Comparison of ENCODE assay signal across 10 cellular contexts in genomic region chr1:84959294-84959693, GRCh38. TPM values are rescaled to one million over a fixed set of nuclear protein-coding genes. Genes with fewer than 3 reads are reported as not detected.
DNase-seq lines count a peak whose midpoint lies in the region; ATAC-seq and TF ChIP-seq lines count a peak whose summit lies in the region.
"Had no signal": no experiment of that assay in that cellular context is flagged by ENCODE, and none has a peak within 500 bp of the region (broad histone marks: within the 10 kb centered on the region; RNA-seq: fewer than 3 reads in every experiment).

No MANE protein-coding gene starts in this region.

- no peak overlapping the region for H3K18ac ChIP-seq in trophoblast cell (ENCODE audit: low read length)

- H3K4me1 Mint-ChIP-seq in T-helper 1 cell treated with Interleukin-12 subunit alpha and Interleukin-12 subunit beta and Interleukin-4 antibody, amounts not matched to agents 30 μg/mL and 1 μg/mL, for 36 hours (ENCODE audit: low read depth), result peaks cover 13% of the 10 kb centered on the region
- no peaks in the 10 kb centered on the region; the same call in 1 of the 2 replicates for H3K4me1 Mint-ChIP-seq in WTC11

- peak overlapping the region; percentile 1 for H2BK12ac ChIP-seq in trophoblast cell (ENCODE audit: low read length)

- no peak overlapping the region for H3K4ac ChIP-seq in trophoblast cell (ENCODE audit: low read depth, low read length)

- no peak overlapping the region for H2AK5ac ChIP-seq in trophoblast cell (ENCODE audit: low read length)

- no peaks in the 10 kb centered on the region for H3K9me3 ChIP-seq in trophoblast cell (ENCODE audit: insufficient read depth, low read depth, low read length)
- H3K9me3 ChIP-seq: colonic mucosa had no signal

- peak overlapping the region; percentile 11 for H3K4me3 Mint-ChIP-seq in T-helper 1 cell treated with Interleukin-12 subunit alpha and Interleukin-12 subunit beta and Interleukin-4 antibody, amounts not matched to agents 30 μg/mL and 1 μg/mL, for 36 hours
- no peak overlapping the region for H3K4me3 Mint-ChIP-seq in WTC11
- H3K4me3 Mint-ChIP-seq: T-cell had no signal

- DNase-seq in trophoblast cell (no peak), HT-29 (ENCODE audit: low spot score) (no peak), WTC11 (ENCODE audit: low spot score) (no peak), NCI-H1092 treated with DMSO at 0.1 percent for 48 hours (lab: John Stamatoyannopoulos, UW) (no peak)
- DNase-seq: colonic mucosa, T-cell had no signal

- no peak overlapping the region for H2BK5ac ChIP-seq in trophoblast cell (ENCODE audit: low read depth, low read length, poor library complexity)

- H3K27ac ChIP-seq in trophoblast cell (ENCODE audit: low read depth, low read length), result no peak overlapping the region
- H3K27ac ChIP-seq: colonic mucosa had no signal

- peak; percentile 77 for ATAC-seq in GM18909 (IDR thresholded peaks at IDR 0.05; ENCODE audit: poor library complexity, unreplicated experiment)
- peak; percentile 64 for ATAC-seq in HG02571 (IDR thresholded peaks at IDR 0.05; ENCODE audit: unreplicated experiment)
- ATAC-seq in WTC11, result no peak
- no peak for ATAC-seq in esophagus mucosa

- TF ChIP-seq CTCF in WTC11 (IDR thresholded peaks at IDR 0.05), result no peak

- H4K12ac ChIP-seq in trophoblast cell (ENCODE audit: low read depth, low read length), result no peak overlapping the region

- no peaks in the 10 kb centered on the region for H3K9me3 Mint-ChIP-seq in T-helper 1 cell treated with Interleukin-12 subunit alpha and Interleukin-12 subunit beta and Interleukin-4 antibody, amounts not matched to agents 30 μg/mL and 1 μg/mL, for 36 hours
- H3K9me3 Mint-ChIP-seq in WTC11, result peaks cover 3% of the 10 kb centered on the region; the same call in 1 of the 2 replicates
- H3K9me3 Mint-ChIP-seq: T-cell had no signal

- no peaks in the 10 kb centered on the region for H3K79me2 ChIP-seq in trophoblast cell (ENCODE audit: control insufficient read depth, insufficient read depth, low read length, poor library complexity)

- H2AFZ ChIP-seq in trophoblast cell (ENCODE audit: insufficient read depth, low read length, poor library complexity), result no peak overlapping the region

- H3K4me2 ChIP-seq in trophoblast cell (ENCODE audit: low read length), result no peak overlapping the region

- H3K4me1 ChIP-seq in trophoblast cell (ENCODE audit: control insufficient read depth in 1 of 2, insufficient read depth in 2 of 2, low read length in 2 of 2), result peaks cover 3 to 5% of the 10 kb centered on the region in 2 experiments
- H3K4me1 ChIP-seq: colonic mucosa had no signal

- no peaks in the 10 kb centered on the region for H3K27me3 ChIP-seq in trophoblast cell (ENCODE audit: insufficient read depth, low read length)
- H3K27me3 ChIP-seq: colonic mucosa had no signal

- peaks cover 56% of the 10 kb centered on the region for H3K36me3 Mint-ChIP-seq in T-helper 1 cell treated with Interleukin-12 subunit alpha and Interleukin-12 subunit beta and Interleukin-4 antibody, amounts not matched to agents 30 μg/mL and 1 μg/mL, for 36 hours (ENCODE audit: low read depth)
- H3K36me3 Mint-ChIP-seq in WTC11, result 0 out of 2 replicates have a peak, but pooled peaks cover 3% of the 10 kb centered on the region

- WGBS in trophoblast cell (ENCODE audit: extremely low coverage, insufficient coverage, insufficient read length), result 100% methylated on average over 4 of the region's 5 CpGs

- H3K79me1 ChIP-seq in trophoblast cell (ENCODE audit: low read length), result no peaks in the 10 kb centered on the region

- CTCF ChIA-PET in WTC11 (lab: Charles Lee), result interaction anchor here (1.9 to 5.9 kb wide), 3 partner anchors 15 to 300 kb away, joined by 4 to 35 read pairs (median 9); partner anchors contain the start of gene C1orf52

- no peak overlapping the region for H4K91ac ChIP-seq in trophoblast cell (ENCODE audit: low read depth, low read length)

- no peaks in the 10 kb centered on the region for H3K27me3 Mint-ChIP-seq in T-helper 1 cell treated with Interleukin-12 subunit alpha and Interleukin-12 subunit beta and Interleukin-4 antibody, amounts not matched to agents 30 μg/mL and 1 μg/mL, for 36 hours (ENCODE audit: low read depth)
- H3K27me3 Mint-ChIP-seq in WTC11 (ENCODE audit: low read depth), result no peaks in the 10 kb centered on the region; the same call in 1 of the 2 replicates

- no peak overlapping the region for H4K8ac ChIP-seq in trophoblast cell (ENCODE audit: low read depth, low read length)

- no peak overlapping the region for H3K9ac ChIP-seq in trophoblast cell (ENCODE audit: low read length)

- no peaks in the 10 kb centered on the region for H3K36me3 ChIP-seq in trophoblast cell (ENCODE audit: control insufficient read depth in 1 of 2, insufficient read depth in 2 of 2, low read length in 2 of 2)
- H3K36me3 ChIP-seq: colonic mucosa had no signal

- H3K14ac ChIP-seq in trophoblast cell (ENCODE audit: low read length), result no peak overlapping the region

- POLR2A ChIA-PET in WTC11 (lab: Charles Lee), result no interaction called here

- H3K23ac ChIP-seq in trophoblast cell (ENCODE audit: low read length), result no peak overlapping the region

- H3K27ac Mint-ChIP-seq in T-helper 1 cell treated with Interleukin-12 subunit alpha and Interleukin-12 subunit beta and Interleukin-4 antibody, amounts not matched to agents 30 μg/mL and 1 μg/mL, for 36 hours, result peak overlapping the region; percentile 7
- H3K27ac Mint-ChIP-seq in WTC11, result no peak overlapping the region

- no peak overlapping the region for H3K4me3 ChIP-seq in trophoblast cell (ENCODE audit: low read depth, low read length)
- H3K4me3 ChIP-seq: colonic mucosa had no signal

- H2BK120ac ChIP-seq in trophoblast cell (ENCODE audit: insufficient read depth, low read length, poor library complexity), result no peak overlapping the region

TF ChIP-seq in WTC11, 78 proteins besides CTCF, POLR2A, EP300 and RAD21 (continues in another document):
- TF ChIP-seq STAT6 (CRISPR knock-in tag; conservative IDR thresholded peaks at IDR 0.05; ENCODE audit: low read depth) (no peak), ZNF416 (CRISPR knock-in tag; IDR thresholded peaks at IDR 0.05) (no peak), NR3C1 (CRISPR knock-in tag; conservative IDR thresholded peaks at IDR 0.05; ENCODE audit: low read depth) (no peak), TP53 (CRISPR knock-in tag; IDR thresholded peaks at IDR 0.05) (no peak)
- TF ChIP-seq, protein P1, sequence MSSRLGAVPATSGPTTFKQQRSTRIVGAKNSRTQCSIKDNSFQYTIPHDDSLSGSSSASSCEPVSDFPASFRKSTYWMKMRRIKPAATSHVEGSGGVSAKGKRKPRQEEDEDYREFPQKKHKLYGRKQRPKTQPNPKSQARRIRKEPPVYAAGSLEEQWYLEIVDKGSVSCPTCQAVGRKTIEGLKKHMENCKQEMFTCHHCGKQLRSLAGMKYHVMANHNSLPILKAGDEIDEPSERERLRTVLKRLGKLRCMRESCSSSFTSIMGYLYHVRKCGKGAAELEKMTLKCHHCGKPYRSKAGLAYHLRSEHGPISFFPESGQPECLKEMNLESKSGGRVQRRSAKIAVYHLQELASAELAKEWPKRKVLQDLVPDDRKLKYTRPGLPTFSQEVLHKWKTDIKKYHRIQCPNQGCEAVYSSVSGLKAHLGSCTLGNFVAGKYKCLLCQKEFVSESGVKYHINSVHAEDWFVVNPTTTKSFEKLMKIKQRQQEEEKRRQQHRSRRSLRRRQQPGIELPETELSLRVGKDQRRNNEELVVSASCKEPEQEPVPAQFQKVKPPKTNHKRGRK (CRISPR knock-in tag; IDR thresholded peaks at IDR 0.05; ENCODE audit: borderline replicate concordance), result no peak

RNA-seq across cellular contexts. Expression of gene MCOLN2, which starts 37.6 kb away (rescaled TPM):
- 0.08 TPM in 2 replicates for polyA plus RNA-seq in trophoblast cell (2013)
- not detected in 2 replicates for total RNA-seq in HT-29 (2014; rRNA removed; shearing (Covaris generic))
- 3.8 to 5.4 TPM (median 4.8 TPM) in 3 replicates for total RNA-seq in WTC11 (2021)
- 0.52 TPM for total RNA-seq in esophagus mucosa

Comparison
In these comparisons a context has a peak if more than half of its experiments do, and no peak if none do; other contexts are left out.
1. ATAC-seq: peak in GM18909 (single experiment) and HG02571 (single experiment); none in WTC11 (single experiment) and esophagus mucosa (single experiment).